26 cellular contexts compared by ENCODE assay signal in the genomic region with DNA sequence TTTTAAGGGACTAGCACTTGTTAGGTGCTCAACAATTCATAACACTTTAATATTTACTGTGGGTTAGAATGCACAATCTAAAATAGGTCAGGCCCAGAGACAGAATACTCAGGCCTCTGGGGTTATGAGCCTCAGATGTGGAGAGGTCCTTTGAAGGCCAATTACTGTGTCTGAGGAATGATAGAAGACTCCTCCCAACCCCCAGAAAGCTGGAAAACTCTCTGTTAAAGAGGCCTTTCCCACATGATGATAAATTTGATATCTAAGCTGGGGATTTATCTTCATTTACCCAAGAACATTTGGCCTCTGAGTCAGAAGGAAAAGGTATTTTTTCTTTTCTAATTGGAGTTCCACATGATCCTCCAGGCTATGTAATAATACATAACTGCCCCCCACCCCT. TPM values are rescaled to one million over a fixed set of nuclear protein-coding genes. Genes with fewer than 3 reads are reported as not detected.
DNase-seq lines count a peak whose midpoint lies in the region; ATAC-seq and TF ChIP-seq lines count a peak whose summit lies in the region.
"Had no signal": no experiment of that assay in that cellular context is flagged by ENCODE, and none has a peak within 500 bp of the region (broad histone marks: within the 10 kb centered on the region; RNA-seq: fewer than 3 reads in every experiment).

No MANE protein-coding gene starts in this region.

- intact Hi-C loops in body of pancreas (cut with DNase I) = no loop called here

- no peak overlapping the region for H3K27ac Mint-ChIP-seq in stimulated activated memory B cell treated with anti-CD40 and anti-IgM and Interleukin-4, amounts not matched to agents 10 μg/mL and 1 μg/mL and 100 μg/mL, for 72 hours
- H3K27ac Mint-ChIP-seq: CD4-positive, alpha-beta T cell had no signal

- peaks cover 30% of the 10 kb centered on the region for H3K27me3 Mint-ChIP-seq in stimulated activated memory B cell treated with anti-CD40 and anti-IgM and Interleukin-4, amounts not matched to agents 10 μg/mL and 1 μg/mL and 100 μg/mL, for 72 hours
- H3K27me3 Mint-ChIP-seq: CD4-positive, alpha-beta T cell had no signal

- H3K4me3 Mint-ChIP-seq in stimulated activated memory B cell treated with anti-CD40 and anti-IgM and Interleukin-4, amounts not matched to agents 10 μg/mL and 1 μg/mL and 100 μg/mL, for 72 hours = no peak overlapping the region
- H3K4me3 Mint-ChIP-seq: CD4-positive, alpha-beta T cell had no signal

- no peaks in the 10 kb centered on the region for H3K36me3 Mint-ChIP-seq in stimulated activated memory B cell treated with anti-CD40 and anti-IgM and Interleukin-4, amounts not matched to agents 10 μg/mL and 1 μg/mL and 100 μg/mL, for 72 hours

- DNase-seq in Daoy (ENCODE audit: low read depth) = peak; percentile 19
- DNase-seq in LHCN-M2 (ENCODE audit: low read depth) = peak; percentile 52
- peak; percentile 94 for DNase-seq in amniotic epithelial cell (ENCODE audit: low read depth)
- no peak for DNase-seq in omental fat pad (ENCODE audit: low spot score)
- DNase-seq in body of pancreas = no peak
- DNase-seq in D341Med (ENCODE audit: low spot score) = no peak
- DNase-seq: AML-193; CD4-positive, alpha-beta T cell; DMS53; GM23248; H7; Kasumi-1; MM.1S; NCI-H2029; NCI-H446 treated with DMSO at 0.1 percent for 48 hours; NCI-H526; NCI-H82; NK-92 treated with Interleukin-12 subunit alpha and Interleukin-12 subunit beta, amount 100 ng/mL, for 24 hours; PC-3; SJCRH30 had no signal

- H3K4me3 ChIP-seq in body of pancreas = no peak overlapping the region
- H3K4me3 ChIP-seq: BLaER1 treated with 17β-estradiol and CSF1 and Interleukin-3, amounts not matched to agents 10 nM and 100 nM; GM12878; GM23248; K562; SJCRH30 had no signal

- no peaks in the 10 kb centered on the region for H3K4me1 ChIP-seq in body of pancreas
- H3K4me1 ChIP-seq: SJCRH30 had no signal

- H3K4me1 Mint-ChIP-seq in stimulated activated memory B cell treated with anti-CD40 and anti-IgM and Interleukin-4, amounts not matched to agents 10 μg/mL and 1 μg/mL and 100 μg/mL, for 72 hours = peaks cover 28% of the 10 kb centered on the region

- H3K36me3 ChIP-seq in body of pancreas (replicated peaks in 1 of 2; ENCODE audit: insufficient read depth in 1 of 2, low read depth in 2 of 2) = no peaks in the 10 kb centered on the region
- H3K36me3 ChIP-seq: BLaER1 treated with 17β-estradiol and CSF1 and Interleukin-3, amounts not matched to agents 10 nM and 100 nM; SJCRH30 had no signal

- ATAC-seq in omental fat pad (ENCODE audit: low FRiP score) (peak; percentile 71), body of pancreas (no peak)
- no peak for ATAC-seq in stimulated activated memory B cell treated with anti-CD40 and anti-IgM and Interleukin-4, amounts not matched to agents 10 μg/mL and 1 μg/mL and 100 μg/mL, for 72 hours
- ATAC-seq: K562, PC-3, Right ventricle myocardium inferior had no signal

- no peaks in the 10 kb centered on the region for H3K27me3 ChIP-seq in body of pancreas
- H3K27me3 ChIP-seq: BLaER1 treated with 17β-estradiol and CSF1 and Interleukin-3, amounts not matched to agents 10 nM and 100 nM; SJCRH30 had no signal

- H3K9me3 Mint-ChIP-seq in stimulated activated memory B cell treated with anti-CD40 and anti-IgM and Interleukin-4, amounts not matched to agents 10 μg/mL and 1 μg/mL and 100 μg/mL, for 72 hours = no peaks in the 10 kb centered on the region
- H3K9me3 Mint-ChIP-seq: CD4-positive, alpha-beta T cell had no signal

- TF ChIP-seq POLR2A in body of pancreas (IDR thresholded peaks at IDR 0.05) = no peak

- no peaks in the 10 kb centered on the region for H3K9me3 ChIP-seq in body of pancreas
- H3K9me3 ChIP-seq: SJCRH30 had no signal

- TF ChIP-seq CTCF in omental fat pad (IDR thresholded peaks at IDR 0.05) (no peak), body of pancreas (IDR thresholded peaks at IDR 0.05) (no peak)

- no peak overlapping the region for H3K27ac ChIP-seq in body of pancreas
- H3K27ac ChIP-seq: BLaER1 treated with 17β-estradiol and CSF1 and Interleukin-3, amounts not matched to agents 10 nM and 100 nM; GM23248; SJCRH30 had no signal

RNA-seq across cellular contexts. Expression of a gene that starts 41.1 kb away (rescaled TPM):
- total RNA-seq in Daoy (2014; rRNA removed; shearing (Covaris generic)) = 18.7 and 23.4 TPM in 2 replicates
- total RNA-seq in LHCN-M2 (2014; rRNA removed) (17.5 and 17.7 TPM in 2 replicates), omental fat pad (100 to 1,000 TPM in 3 of 4 donors, 10 to 100 TPM in 1; 37.8 to 176 (median 137) TPM), body of pancreas (10 to 100 TPM in 1 of 2 donors, 1 to 10 TPM in 1; 4.4 to 12.5 TPM)
- 2.7 TPM for polyA plus RNA-seq in LHCN-M2 (2012)

RNA-seq across cellular contexts. Expression of a gene that starts 48.5 kb away (rescaled TPM):
- not detected in 2 replicates for total RNA-seq in Daoy (2014; rRNA removed; shearing (Covaris generic))
- total RNA-seq in LHCN-M2 (2014; rRNA removed) = not detected in 2 replicates
- not detected for polyA plus RNA-seq in LHCN-M2 (2012)
- total RNA-seq in omental fat pad = not detected
- not detected for total RNA-seq in body of pancreas
- total RNA-seq: CD4-positive, alpha-beta T cell; GM12878; GM23248; H7; HT-29; K562; PC-3; Right ventricle myocardium inferior; SJCRH30 had no signal
- polyA plus RNA-seq: GM12878, GM23248, K562 had no signal

Comparison
In these comparisons a context has a peak if more than half of its experiments do, and no peak if none do; other contexts are left out.
1. DNase-seq: peak in Daoy (single experiment), LHCN-M2 (single experiment) and amniotic epithelial cell (single experiment); none in omental fat pad (single experiment), body of pancreas (0 of 4) and D341Med (single experiment).